In the genomic region with DNA sequence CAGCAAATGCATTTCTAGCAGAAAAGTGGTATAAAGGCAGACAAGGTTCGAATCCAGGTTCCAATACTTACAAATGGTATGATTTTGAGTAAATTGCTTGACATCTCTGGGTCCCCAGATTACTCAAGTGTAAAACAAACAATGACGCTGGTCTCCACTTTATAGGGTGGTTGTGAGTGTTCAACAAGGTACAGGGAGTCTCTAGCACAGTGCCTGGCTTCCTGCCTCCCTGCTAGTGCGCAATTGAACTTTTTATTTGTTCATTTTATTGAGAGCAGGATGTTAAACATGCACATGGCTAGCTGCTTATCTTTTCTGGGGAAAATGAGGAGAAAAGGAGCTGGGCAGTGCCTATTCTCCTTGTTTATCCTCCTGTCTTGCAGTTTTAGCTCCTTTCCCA, we compare ENCODE assay signal across 15 cellular contexts.
DNase-seq lines count a peak whose midpoint lies in the region; ATAC-seq and TF ChIP-seq lines count a peak whose summit lies in the region.
"Had no signal": no experiment of that assay in that cellular context is flagged by ENCODE, and none has a peak within 500 bp of the region (broad histone marks: within the 10 kb centered on the region; RNA-seq: fewer than 3 reads in every experiment).

No MANE protein-coding gene starts in this region.

- H3K27ac Mint-ChIP-seq in activated CD4-positive, alpha-beta T cell treated with anti-CD3 and anti-CD28 coated beads for 36 hours = no peak overlapping the region
- H3K27ac Mint-ChIP-seq: CD4-positive, CD25-positive, alpha-beta regulatory T cell; GM23338; H9 had no signal

- H3K36me3 Mint-ChIP-seq in activated CD4-positive, alpha-beta T cell treated with anti-CD3 and anti-CD28 coated beads for 36 hours (ENCODE audit: low read depth) = no peaks in the 10 kb centered on the region
- H3K36me3 Mint-ChIP-seq: CD4-positive, CD25-positive, alpha-beta regulatory T cell had no signal

- H3K4me1 ChIP-seq in colonic mucosa (no peaks in the 10 kb centered on the region), lung (ENCODE audit: control insufficient read depth in 2 of 2, insufficient read depth in 2 of 2, low read length in 2 of 2) (peaks cover 0 to 4% of the 10 kb centered on the region in 2 donors), sigmoid colon (no peaks in the 10 kb centered on the region)
- H3K4me1 ChIP-seq: BLaER1 had no signal

- H3K27me3 Mint-ChIP-seq in activated CD4-positive, alpha-beta T cell treated with anti-CD3 and anti-CD28 coated beads for 36 hours = peaks cover 2% of the 10 kb centered on the region
- H3K27me3 Mint-ChIP-seq: CD4-positive, CD25-positive, alpha-beta regulatory T cell had no signal

- no peaks in the 10 kb centered on the region for H3K4me1 Mint-ChIP-seq in activated CD4-positive, alpha-beta T cell treated with anti-CD3 and anti-CD28 coated beads for 36 hours
- H3K4me1 Mint-ChIP-seq: CD4-positive, CD25-positive, alpha-beta regulatory T cell; GM23338; H9 had no signal

- no peaks in the 10 kb centered on the region for H3K9me3 Mint-ChIP-seq in activated CD4-positive, alpha-beta T cell treated with anti-CD3 and anti-CD28 coated beads for 36 hours (ENCODE audit: low read depth)
- H3K9me3 Mint-ChIP-seq: GM23338, H9 had no signal

- peak overlapping the region; percentile 70; the same call in 1 of the 2 replicates for H3K27ac ChIP-seq in C4-2B
- H3K27ac ChIP-seq in colonic mucosa = no peak overlapping the region
- no peak overlapping the region for H3K27ac ChIP-seq in lung (ENCODE audit: low read depth in 1 of 2, low read length in 1 of 2)
- H3K27ac ChIP-seq in sigmoid colon = peak overlapping the region in 2 of 4 donors; percentile 33 to 42
- H3K27ac ChIP-seq: BLaER1 had no signal

- TF ChIP-seq POLR2A in sigmoid colon (IDR thresholded peaks at IDR 0.05) = no peak

- intact Hi-C loops in colonic mucosa (cut with DNase I) = no loop called here
- intact Hi-C loops in sigmoid colon (cut with DNase I) = no loop called here
- intact Hi-C loops in activated CD4-positive, alpha-beta T cell treated with anti-CD3 and anti-CD28 coated beads for 36 hours (cut with DNase I, micrococcal nuclease) = no loop called here

- H3K9ac ChIP-seq in colonic mucosa (ENCODE audit: low read depth in 2 of 2, low read length in 2 of 2) = no peak overlapping the region
- H3K9ac ChIP-seq: BLaER1 had no signal

- no peak overlapping the region for H3K4me3 ChIP-seq in colonic mucosa
- H3K4me3 ChIP-seq in lung = no peak overlapping the region
- H3K4me3 ChIP-seq in sigmoid colon = no peak overlapping the region
- H3K4me3 ChIP-seq: BLaER1, GM12878, GM23338 had no signal

- H3K27me3 ChIP-seq in colonic mucosa = no peaks in the 10 kb centered on the region
- H3K27me3 ChIP-seq in lung (ENCODE audit: control insufficient read depth, insufficient read depth) = no peaks in the 10 kb centered on the region
- no peaks in the 10 kb centered on the region for H3K27me3 ChIP-seq in sigmoid colon
- H3K27me3 ChIP-seq: BLaER1 had no signal

- ATAC-seq in lung (ENCODE audit: insufficient read depth, low FRiP score) = peak; percentile 60
- no peak for ATAC-seq in HG02885 (IDR thresholded peaks at IDR 0.05; ENCODE audit: poor library complexity, unreplicated experiment)
- no peak for ATAC-seq in GM18868 (IDR thresholded peaks at IDR 0.05; ENCODE audit: unreplicated experiment)
- no peak for ATAC-seq in activated CD4-positive, alpha-beta T cell treated with anti-CD3 and anti-CD28 coated beads for 36 hours
- ATAC-seq: GM12878, GM23338 had no signal

- peak in 3 of 4 donors; percentile 28 to 91 (median 88) for TF ChIP-seq EP300 in sigmoid colon (IDR thresholded peaks at IDR 0.05)

- WGBS in lung, 2 donors = 63 to 79% methylated on average over 3 of the region's 3 CpGs
- WGBS in sigmoid colon, 2 donors = 13 to 49% methylated on average over 3 of the region's 3 CpGs

- H3K9me3 ChIP-seq in colonic mucosa (no peaks in the 10 kb centered on the region), lung (ENCODE audit: control insufficient read depth in 2 of 2, insufficient read depth in 1 of 2, low read length in 1 of 2) (no peaks in the 10 kb centered on the region), sigmoid colon (no peaks in the 10 kb centered on the region)
- H3K9me3 ChIP-seq: BLaER1 had no signal

- no peaks in the 10 kb centered on the region for H3K36me3 ChIP-seq in colonic mucosa
- no peaks in the 10 kb centered on the region for H3K36me3 ChIP-seq in lung (ENCODE audit: control insufficient read depth in 2 of 2, insufficient read depth in 2 of 2, low read length in 2 of 2)
- no peaks in the 10 kb centered on the region for H3K36me3 ChIP-seq in sigmoid colon
- H3K36me3 ChIP-seq: BLaER1 had no signal

- TF ChIP-seq CTCF in C4-2B (conservative IDR thresholded peaks at IDR 0.05) (no peak), colonic mucosa (IDR thresholded peaks at IDR 0.05) (no peak), lung (IDR thresholded peaks at IDR 0.05; ENCODE audit: control extremely low read depth, extremely low read depth) (no peak), sigmoid colon (IDR thresholded peaks at IDR 0.05) (no peak)

- no peak overlapping the region for H3K4me3 Mint-ChIP-seq in activated CD4-positive, alpha-beta T cell treated with anti-CD3 and anti-CD28 coated beads for 36 hours
- H3K4me3 Mint-ChIP-seq: CD4-positive, CD25-positive, alpha-beta regulatory T cell; GM23338; H9 had no signal

- CTCF ChIA-PET in activated CD4-positive, alpha-beta T cell treated with anti-CD3 and anti-CD28 coated beads for 36 hours (lab: Charles Lee) = interaction anchor here (0.8 kb wide), 1 partner anchor 12 kb away, joined by 5 read pairs; no protein-coding TSS in a partner anchor

- DNase-seq in colonic mucosa = peak; percentile 18
- DNase-seq in lung (ENCODE audit: low spot score) = peak; percentile 58
- no peak for DNase-seq in sigmoid colon
- no peak for DNase-seq in activated CD4-positive, alpha-beta T cell treated with anti-CD3 and anti-CD28 coated beads for 36 hours
- no peak for DNase-seq in iPS-NIHi7 (ENCODE audit: extremely low spot score)
- DNase-seq: 8988T; AML-193; CD4-positive, CD25-positive, alpha-beta regulatory T cell; H9 had no signal

- POLR2A ChIA-PET in activated CD4-positive, alpha-beta T cell treated with anti-CD3 and anti-CD28 coated beads for 36 hours (lab: Charles Lee) = no interaction called here

Comparison
In these comparisons a context has a peak if more than half of its experiments do, and no peak if none do; other contexts are left out.
1. DNase-seq: peak in colonic mucosa (single experiment) and lung (single experiment); none in sigmoid colon (single experiment), activated CD4-positive, alpha-beta T cell treated with anti-CD3 and anti-CD28 coated beads for 36 hours (single experiment) and iPS-NIHi7 (single experiment).